In genomic region chr12:106892075-106892474, GRCh38 we compare ENCODE assay signal across 27 cellular contexts.
DNase-seq lines count a peak whose midpoint lies in the region; ATAC-seq and TF ChIP-seq lines count a peak whose summit lies in the region.
"Had no signal": no experiment of that assay in that cellular context is flagged by ENCODE, and none has a peak within 500 bp of the region (broad histone marks: within the 10 kb centered on the region; RNA-seq: fewer than 3 reads in every experiment).

No MANE protein-coding gene starts in this region.

- H3K4me1 ChIP-seq in smooth muscle cell (ENCODE audit: low read depth) (no peaks in the 10 kb centered on the region), right cardiac atrium (ENCODE audit: control insufficient read depth, insufficient read depth, low read length) (no peaks in the 10 kb centered on the region)
- H3K4me1 ChIP-seq: gastroesophageal sphincter had no signal

- DNase-seq in NCI-H82 (lab: John Stamatoyannopoulos, UW): peak; percentile 13
- no peak for DNase-seq in NCI-H82 treated with DMSO at 0.1 percent for 48 hours (lab: John Stamatoyannopoulos, UW; ENCODE audit: unreplicated experiment)
- DNase-seq in RWPE1 (ENCODE audit: low spot score): peak; percentile 14
- DNase-seq in head of caudate nucleus: peak in 37 of 42 donors; percentile 11 to 82 (median 54)
- DNase-seq in smooth muscle cell (lab: John Stamatoyannopoulos, UW; ENCODE audit: unreplicated experiment): no peak
- DNase-seq in AG08396 (ENCODE audit: low spot score): no peak
- no peak for DNase-seq in right cardiac atrium
- DNase-seq in NOMO-1 (lab: John Stamatoyannopoulos, UW; ENCODE audit: unreplicated experiment in 2 of 2): no peak
- DNase-seq: activated CD4-positive, alpha-beta memory T cell treated with anti-CD3 and anti-CD28 coated beads for 36 hours; activated CD4-positive, CD25-positive, alpha-beta regulatory T cell; activated effector memory CD4-positive, alpha-beta T cell treated with Interleukin-2 at 50 U/mL for 16 hours; AML-193; CD8-positive, alpha-beta T cell; effector memory CD8-positive, alpha-beta T cell; GF-D8; kidney; MV-4-11; NCI-H187; NCI-H526; PC-9; stimulated activated CD4-positive, alpha-beta T cell treated with anti-CD3 and anti-CD28 coated beads, Interleukin-2, amount 100 ng/mL, for 48 hours; substantia nigra; T-cell had no signal

- ATAC-seq in right cardiac atrium: no peak
- ATAC-seq: CD8-positive, alpha-beta T cell; effector memory CD8-positive, alpha-beta T cell; gastroesophageal sphincter; GM23338; stimulated activated effector memory CD8-positive, alpha-beta T cell treated with anti-CD3 and anti-CD28 coated beads, Interleukin-12 subunit alpha, Interleukin-12 subunit beta, amount 100 ng/mL, for 72 hours; T-cell had no signal

- CTCF ChIA-PET in RWPE1 (lab: Yijun Ruan, JAX): interaction anchor here (0.6 kb wide), 1 partner anchor 164 kb away, joined by 3 read pairs; no protein-coding TSS in a partner anchor

- H3K9ac ChIP-seq in smooth muscle cell (ENCODE audit: low read depth): no peak overlapping the region
- H3K9ac ChIP-seq: KMS-11 had no signal

- H3K4me3 ChIP-seq in smooth muscle cell: no peak overlapping the region
- no peak overlapping the region for H3K4me3 ChIP-seq in right cardiac atrium (ENCODE audit: low read length)
- H3K4me3 ChIP-seq: gastroesophageal sphincter, GM23338, PC-9 had no signal

- 4% methylated on average over 1 of the region's 1 CpG for WGBS in smooth muscle cell (ENCODE audit: low lambda C conversion rate)
- WGBS in right cardiac atrium: 72% methylated on average over 1 of the region's 1 CpG

- H3K79me2 ChIP-seq in smooth muscle cell (ENCODE audit: low read depth): no peaks in the 10 kb centered on the region

- H3F3A ChIP-seq in smooth muscle cell (ENCODE audit: low read depth): no peaks in the 10 kb centered on the region

- no peak overlapping the region for H2AFZ ChIP-seq in smooth muscle cell (ENCODE audit: low read depth)
- H2AFZ ChIP-seq: GM23338, PC-9 had no signal

- H3K27ac ChIP-seq in RWPE1 (no peak overlapping the region), smooth muscle cell (ENCODE audit: low read depth) (no peak overlapping the region), right cardiac atrium (ENCODE audit: low read length) (no peak overlapping the region)
- H3K27ac ChIP-seq: gastroesophageal sphincter, KMS-11, PC-9 had no signal

- no peaks in the 10 kb centered on the region for H3K36me3 ChIP-seq in smooth muscle cell (ENCODE audit: low read depth)

- POLR2A ChIA-PET in RWPE1 (lab: Yijun Ruan, JAX; ENCODE audit: low non-redundant PET): no interaction called here

- TF ChIP-seq CTCF in RWPE1 (conservative IDR thresholded peaks at IDR 0.05; ENCODE audit: low read depth) (no peak), smooth muscle cell (IDR thresholded peaks at IDR 0.05; ENCODE audit: borderline replicate concordance, insufficient read depth, poor library complexity, severe bottlenecking) (no peak)

- no peaks in the 10 kb centered on the region for H3K27me3 ChIP-seq in smooth muscle cell (ENCODE audit: low read depth)
- no peaks in the 10 kb centered on the region for H3K27me3 ChIP-seq in right cardiac atrium (ENCODE audit: control insufficient read depth, insufficient read depth)
- H3K27me3 ChIP-seq: gastroesophageal sphincter had no signal

- H4K20me1 ChIP-seq in smooth muscle cell (ENCODE audit: low read depth): no peaks in the 10 kb centered on the region

- H3K4me2 ChIP-seq in smooth muscle cell: peak overlapping the region; percentile 17
- H3K4me2 ChIP-seq: GM23338, KMS-11, PC-9 had no signal

- H3K9me3 ChIP-seq in smooth muscle cell (replicated peaks; ENCODE audit: low read depth) (no peaks in the 10 kb centered on the region), right cardiac atrium (ENCODE audit: control insufficient read depth, low read length) (no peaks in the 10 kb centered on the region)
- H3K9me3 ChIP-seq: gastroesophageal sphincter had no signal

- intact Hi-C loops in head of caudate nucleus (cut with DNase I): no loop called here
- intact Hi-C loops in right cardiac atrium (cut with DNase I): no loop called here

Comparison
In these comparisons a context has a peak if more than half of its experiments do, and no peak if none do; other contexts are left out.
1. DNase-seq: peak in NCI-H82 (single experiment), RWPE1 (single experiment) and head of caudate nucleus (37 of 42); none in NCI-H82 treated with DMSO at 0.1 percent for 48 hours (single experiment), smooth muscle cell (single experiment), AG08396 (single experiment), right cardiac atrium (0 of 3) and NOMO-1 (0 of 2).